In the genomic region with DNA sequence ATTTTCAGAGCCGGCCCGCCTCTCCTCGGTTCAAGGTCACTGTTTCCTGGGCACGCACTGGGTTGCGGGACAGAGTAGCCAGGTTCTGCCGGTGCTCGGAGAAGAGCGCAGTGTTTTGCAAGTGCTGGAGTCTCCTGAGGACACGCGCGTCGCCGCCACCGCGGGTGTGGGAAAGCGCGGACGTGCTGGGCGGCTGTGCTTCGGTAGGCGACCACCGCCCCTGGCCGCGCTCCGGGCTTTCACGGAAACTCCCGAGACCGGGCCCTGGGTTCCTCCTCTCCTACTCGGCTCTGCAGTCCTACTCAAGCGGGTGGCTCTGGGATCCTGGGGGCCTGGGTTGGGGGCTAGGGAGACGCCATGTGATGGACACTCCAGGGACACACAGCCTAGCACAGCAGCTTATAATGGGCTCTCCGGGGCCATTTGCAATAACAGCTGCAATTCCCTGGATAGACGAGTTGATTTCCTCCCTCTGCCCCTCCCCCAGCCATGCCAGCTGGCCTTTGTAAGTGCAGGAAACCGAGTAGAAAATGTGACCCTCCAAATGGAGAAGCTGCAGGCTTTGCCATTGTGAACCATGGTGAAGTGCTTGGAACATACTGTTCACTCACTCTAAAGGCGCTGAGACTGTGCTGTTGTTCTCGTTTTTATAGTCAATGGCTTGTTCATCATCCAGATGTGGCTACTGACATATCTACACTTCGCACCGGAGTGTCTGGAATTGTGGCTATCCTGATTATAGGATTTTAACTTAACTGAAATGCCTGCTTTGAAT, we compare ENCODE assay signal across 8 cellular contexts. TPM values are rescaled to one million over a fixed set of nuclear protein-coding genes. Genes with fewer than 3 reads are reported as not detected.
A peak's percentile ranks its signal among the peaks of the same experiment; 100 is the strongest.
DNase-seq lines count a peak whose midpoint lies in the region; ATAC-seq lines count a peak whose summit lies in the region.

No MANE protein-coding gene starts in this region.

- peak overlapping the region; percentile 91 for H3K27ac Mint-ChIP-seq in activated naive CD4-positive, alpha-beta T cell treated with anti-CD3 and anti-CD28 coated beads, Interleukin-2, amount 10 ng/mL, durations not matched to agents 7 days and 5 days
- H3K27ac Mint-ChIP-seq in activated CD8-positive, alpha-beta T cell treated with anti-CD3 and anti-CD28 coated beads, Interleukin-2, amount 10 ng/mL, durations not matched to agents 7 days and 5 days, result peak overlapping the region; percentile 81

- peaks cover 4% of the 10 kb centered on the region for H3K79me1 ChIP-seq in trophoblast cell (ENCODE audit: low read length)

- no peak overlapping the region for H4K8ac ChIP-seq in trophoblast cell (ENCODE audit: low read depth, low read length)

- H3K27ac ChIP-seq in trophoblast cell (ENCODE audit: low read depth, low read length), result no peak overlapping the region

- no peak overlapping the region for H2BK5ac ChIP-seq in trophoblast cell (ENCODE audit: low read depth, low read length, poor library complexity)

- peaks cover 30% of the 10 kb centered on the region for H3K4me1 Mint-ChIP-seq in activated naive CD4-positive, alpha-beta T cell treated with anti-CD3 and anti-CD28 coated beads, Interleukin-2, amount 10 ng/mL, durations not matched to agents 7 days and 5 days
- peaks cover 29% of the 10 kb centered on the region for H3K4me1 Mint-ChIP-seq in activated CD8-positive, alpha-beta T cell treated with anti-CD3 and anti-CD28 coated beads, Interleukin-2, amount 10 ng/mL, durations not matched to agents 7 days and 5 days (ENCODE audit: low read depth)

- peaks cover 20% of the 10 kb centered on the region for H3K27me3 Mint-ChIP-seq in activated naive CD4-positive, alpha-beta T cell treated with anti-CD3 and anti-CD28 coated beads, Interleukin-2, amount 10 ng/mL, durations not matched to agents 7 days and 5 days
- no peaks in the 10 kb centered on the region for H3K27me3 Mint-ChIP-seq in activated CD8-positive, alpha-beta T cell treated with anti-CD3 and anti-CD28 coated beads, Interleukin-2, amount 10 ng/mL, durations not matched to agents 7 days and 5 days (ENCODE audit: low read depth)

- H3K18ac ChIP-seq in trophoblast cell (ENCODE audit: low read length), result no peak overlapping the region

- H3K27me3 ChIP-seq in trophoblast cell (ENCODE audit: insufficient read depth, low read length), result peaks cover 21% of the 10 kb centered on the region

- H3K9ac ChIP-seq in trophoblast cell (ENCODE audit: low read length), result no peak overlapping the region

- H3K4me3 Mint-ChIP-seq in activated naive CD4-positive, alpha-beta T cell treated with anti-CD3 and anti-CD28 coated beads, Interleukin-2, amount 10 ng/mL, durations not matched to agents 7 days and 5 days, result peak overlapping the region; percentile 81
- H3K4me3 Mint-ChIP-seq in activated CD8-positive, alpha-beta T cell treated with anti-CD3 and anti-CD28 coated beads, Interleukin-2, amount 10 ng/mL, durations not matched to agents 7 days and 5 days, result peak overlapping the region; percentile 82

- peak; percentile 31 for DNase-seq in activated naive CD4-positive, alpha-beta T cell treated with anti-CD3 and anti-CD28 coated beads, Interleukin-2, amount 10 ng/mL, durations not matched to agents 7 days and 5 days
- no peak for DNase-seq in activated naive CD4-positive, alpha-beta T cell treated with anti-CD3 and anti-CD28 coated beads, Interleukin-2, amount 50 U/mL, for 16 hours
- DNase-seq in activated CD8-positive, alpha-beta T cell treated with anti-CD3 and anti-CD28 coated beads, Interleukin-2, amount 10 ng/mL, durations not matched to agents 7 days and 5 days, result no peak
- DNase-seq in left cardiac atrium (peak; percentile 44), trophoblast cell (peak in 1 of 2 donors; percentile 35)

- H3K36me3 ChIP-seq in trophoblast cell (ENCODE audit: control insufficient read depth in 1 of 2, insufficient read depth in 2 of 2, low read length in 2 of 2), result no peaks in the 10 kb centered on the region

- peaks cover 3% of the 10 kb centered on the region for H3K9me3 ChIP-seq in trophoblast cell (ENCODE audit: insufficient read depth, low read depth, low read length)

- peaks cover 3% of the 10 kb centered on the region for H3K36me3 Mint-ChIP-seq in activated naive CD4-positive, alpha-beta T cell treated with anti-CD3 and anti-CD28 coated beads, Interleukin-2, amount 10 ng/mL, durations not matched to agents 7 days and 5 days
- H3K36me3 Mint-ChIP-seq in activated CD8-positive, alpha-beta T cell treated with anti-CD3 and anti-CD28 coated beads, Interleukin-2, amount 10 ng/mL, durations not matched to agents 7 days and 5 days (ENCODE audit: low read depth), result no peaks in the 10 kb centered on the region

- H3K9me3 Mint-ChIP-seq in activated naive CD4-positive, alpha-beta T cell treated with anti-CD3 and anti-CD28 coated beads, Interleukin-2, amount 10 ng/mL, durations not matched to agents 7 days and 5 days, result no peaks in the 10 kb centered on the region
- no peaks in the 10 kb centered on the region for H3K9me3 Mint-ChIP-seq in activated CD8-positive, alpha-beta T cell treated with anti-CD3 and anti-CD28 coated beads, Interleukin-2, amount 10 ng/mL, durations not matched to agents 7 days and 5 days (ENCODE audit: insufficient read depth)

- no peak overlapping the region for H2BK12ac ChIP-seq in trophoblast cell (ENCODE audit: low read length)

- no peak for ATAC-seq in activated CD8-positive, alpha-beta T cell treated with anti-CD3 and anti-CD28 coated beads, Interleukin-2, amount 10 ng/mL, durations not matched to agents 7 days and 5 days
- ATAC-seq in left cardiac atrium (peak in 1 of 2 donors; percentile 5), HG03097 (IDR thresholded peaks at IDR 0.05; ENCODE audit: low FRiP score, unreplicated experiment) (no peak), GM18498 (IDR thresholded peaks at IDR 0.05; ENCODE audit: unreplicated experiment) (no peak), GM18867 (IDR thresholded peaks at IDR 0.05; ENCODE audit: unreplicated experiment) (no peak)

- intact Hi-C loops in left cardiac atrium (cut with DNase I), result no loop called here

- H3K79me2 ChIP-seq in trophoblast cell (ENCODE audit: control insufficient read depth, insufficient read depth, low read length, poor library complexity), result peaks cover 2% of the 10 kb centered on the region

- H3K4me3 ChIP-seq in trophoblast cell (ENCODE audit: low read depth, low read length), result no peak overlapping the region

- CTCF ChIA-PET in activated naive CD4-positive, alpha-beta T cell treated with anti-CD3 and anti-CD28 coated beads, Interleukin-2, amount 10 ng/mL, durations not matched to agents 7 days and 5 days (lab: Charles Lee), result interaction anchor here (1.0 to 1.9 kb wide), 2 partner anchors 13 to 42 kb away, joined by 4 to 7 read pairs; a partner anchor contains a TSS
- CTCF ChIA-PET in activated CD8-positive, alpha-beta T cell treated with anti-CD3 and anti-CD28 coated beads, Interleukin-2, amount 10 ng/mL, durations not matched to agents 7 days and 5 days (lab: Charles Lee), result interaction anchor here (2.3 kb wide), 1 partner anchor 11 kb away, joined by 19 read pairs; no protein-coding TSS in a partner anchor

- POLR2A ChIA-PET in activated CD8-positive, alpha-beta T cell treated with anti-CD3 and anti-CD28 coated beads, Interleukin-2, amount 10 ng/mL, durations not matched to agents 7 days and 5 days (lab: Charles Lee), result no interaction called here

- no peak overlapping the region for H2AK5ac ChIP-seq in trophoblast cell (ENCODE audit: low read length)

- peak overlapping the region; percentile 1 for H3K23ac ChIP-seq in trophoblast cell (ENCODE audit: low read length)

- no peak overlapping the region for H4K91ac ChIP-seq in trophoblast cell (ENCODE audit: low read depth, low read length)

- H3K14ac ChIP-seq in trophoblast cell (ENCODE audit: low read length), result no peak overlapping the region

- H2BK120ac ChIP-seq in trophoblast cell (ENCODE audit: insufficient read depth, low read length, poor library complexity), result no peak overlapping the region

- H4K12ac ChIP-seq in trophoblast cell (ENCODE audit: low read depth, low read length), result no peak overlapping the region

- WGBS in trophoblast cell (ENCODE audit: extremely low coverage, insufficient coverage, insufficient read length), result no CpG with 5 or more reads among the region's 38 CpGs

- H2AFZ ChIP-seq in trophoblast cell (ENCODE audit: insufficient read depth, low read length, poor library complexity), result no peak overlapping the region

- peak overlapping the region; percentile 55 for H3K4me2 ChIP-seq in trophoblast cell (ENCODE audit: low read length)

- H3K4ac ChIP-seq in trophoblast cell (ENCODE audit: low read depth, low read length), result no peak overlapping the region

- peaks cover 11 to 13% of the 10 kb centered on the region in 2 experiments for H3K4me1 ChIP-seq in trophoblast cell (ENCODE audit: control insufficient read depth in 1 of 2, insufficient read depth in 2 of 2, low read length in 2 of 2)

RNA-seq across cellular contexts. Expression of a gene that starts 2.1 kb away (rescaled TPM):
- 1 to 10 TPM; 4.2 to 4.4 TPM for total RNA-seq in activated CD8-positive, alpha-beta T cell treated with anti-CD3 and anti-CD28 coated beads, Interleukin-2, amount 10 ng/mL, durations not matched to agents 7 days and 5 days
- 1 to 10 TPM; 2.1 to 6.2 TPM for total RNA-seq in left cardiac atrium
- 0.60 and 0.77 TPM in 2 replicates for polyA plus RNA-seq in trophoblast cell (2013)

RNA-seq across cellular contexts. Expression of a gene that starts 13.3 kb away (rescaled TPM):
- 10 to 100 TPM; 10.0 to 10.4 TPM for total RNA-seq in activated CD8-positive, alpha-beta T cell treated with anti-CD3 and anti-CD28 coated beads, Interleukin-2, amount 10 ng/mL, durations not matched to agents 7 days and 5 days
- 1 to 10 TPM; 4.9 to 7.6 TPM for total RNA-seq in left cardiac atrium
- 6.7 and 6.8 TPM in 2 replicates for polyA plus RNA-seq in trophoblast cell (2013)

RNA-seq across cellular contexts. Expression of a gene that starts 28.8 kb away (rescaled TPM):
- 10 to 100 TPM; 42.6 to 51.2 TPM for total RNA-seq in activated CD8-positive, alpha-beta T cell treated with anti-CD3 and anti-CD28 coated beads, Interleukin-2, amount 10 ng/mL, durations not matched to agents 7 days and 5 days
- total RNA-seq in left cardiac atrium, result 1 to 10 TPM; 4.4 to 7.6 TPM
- polyA plus RNA-seq in trophoblast cell (2013), result 12.1 and 12.8 TPM in 2 replicates

Comparison
In these comparisons a context has a peak if more than half of its experiments do, and no peak if none do; other contexts are left out.
1. DNase-seq: peak in activated naive CD4-positive, alpha-beta T cell treated with anti-CD3 and anti-CD28 coated beads, Interleukin-2, amount 10 ng/mL, durations not matched to agents 7 days and 5 days (single experiment) and left cardiac atrium (single experiment); none in activated naive CD4-positive, alpha-beta T cell treated with anti-CD3 and anti-CD28 coated beads, Interleukin-2, amount 50 U/mL, for 16 hours (single experiment) and activated CD8-positive, alpha-beta T cell treated with anti-CD3 and anti-CD28 coated beads, Interleukin-2, amount 10 ng/mL, durations not matched to agents 7 days and 5 days (single experiment).
2. RNA of a gene that starts 28.8 kb away (total RNA-seq): 42.6 to 51.2 TPM in activated CD8-positive, alpha-beta T cell treated with anti-CD3 and anti-CD28 coated beads, Interleukin-2, amount 10 ng/mL, durations not matched to agents 7 days and 5 days; 4.4 to 7.6 TPM in left cardiac atrium; every median in the first group is over 4 times any median in the second.